In genomic region chr7:154353385-154353784, GRCh38 we compare ENCODE assay signal across 24 cellular contexts.
"Had no signal": no experiment of that assay in that cellular context is flagged by ENCODE, and none has a peak within 500 bp of the region (broad histone marks: within the 10 kb centered on the region; RNA-seq: fewer than 3 reads in every experiment).

No MANE protein-coding gene starts in this region.

- H3K36me3 ChIP-seq: ascending aorta, breast epithelium, heart right ventricle, right lobe of liver, suprapubic skin, tibial nerve had no signal

- H3K4me1 ChIP-seq: ascending aorta, breast epithelium, heart right ventricle, right lobe of liver, suprapubic skin, tibial nerve had no signal

- H3K36me3 Mint-ChIP-seq: memory B cell; natural killer cell treated with Interleukin-12 subunit alpha and Interleukin-12 subunit beta and Interleukin-15 and Interleukin-18, amount 100 ng/mL, for 72 hours had no signal

- H3K9me3 ChIP-seq: ascending aorta, breast epithelium, right lobe of liver, suprapubic skin had no signal

- H3K4me3 ChIP-seq: ascending aorta, breast epithelium, coronary artery, heart right ventricle, right lobe of liver, skin epidermis, suprapubic skin, tibial nerve had no signal

- H3K4me1 Mint-ChIP-seq: memory B cell; stimulated activated naive CD8-positive, alpha-beta T cell treated with anti-CD3 and anti-CD28 coated beads, Interleukin-15, amount 100 ng/mL, for 72 hours had no signal

- H3K4me3 Mint-ChIP-seq: activated CD8-positive, alpha-beta T cell treated with anti-CD3 and anti-CD28 coated beads, Interleukin-2, amount 10 ng/mL, durations not matched to agents 7 days and 5 days; memory B cell; natural killer cell treated with Interleukin-12 subunit alpha and Interleukin-12 subunit beta and Interleukin-15 and Interleukin-18, amount 100 ng/mL, for 72 hours; stimulated activated naive CD8-positive, alpha-beta T cell treated with anti-CD3 and anti-CD28 coated beads, Interleukin-15, amount 100 ng/mL, for 72 hours had no signal

- H3K27ac Mint-ChIP-seq: activated CD8-positive, alpha-beta T cell treated with anti-CD3 and anti-CD28 coated beads, Interleukin-2, amount 10 ng/mL, durations not matched to agents 7 days and 5 days; activated naive CD4-positive, alpha-beta T cell treated with anti-CD3 and anti-CD28 coated beads, Interleukin-2, amount 50 U/mL, for 72 hours; memory B cell; natural killer cell treated with Interleukin-12 subunit alpha and Interleukin-12 subunit beta and Interleukin-15 and Interleukin-18, amount 100 ng/mL, for 72 hours; stimulated activated naive CD8-positive, alpha-beta T cell treated with anti-CD3 and anti-CD28 coated beads, Interleukin-15, amount 100 ng/mL, for 72 hours had no signal

- H3K27me3 Mint-ChIP-seq: memory B cell; natural killer cell treated with Interleukin-12 subunit alpha and Interleukin-12 subunit beta and Interleukin-15 and Interleukin-18, amount 100 ng/mL, for 72 hours; stimulated activated naive CD8-positive, alpha-beta T cell treated with anti-CD3 and anti-CD28 coated beads, Interleukin-15, amount 100 ng/mL, for 72 hours had no signal

- H3K27ac ChIP-seq: ascending aorta, breast epithelium, coronary artery, epithelial cell of prostate, heart right ventricle, right lobe of liver, skin epidermis, suprapubic skin, tibial nerve, VCaP had no signal

- DNase-seq: activated CD4-positive, alpha-beta T cell treated with anti-CD3 and anti-CD28 coated beads, Interleukin-2, amount 50 U/mL, for 1 hour; activated CD4-positive, CD25-positive, alpha-beta regulatory T cell treated with anti-CD3 and anti-CD28 coated beads, Interleukin-2, amount 50 U/mL, for 72 hours; activated CD8-positive, alpha-beta T cell treated with anti-CD3 and anti-CD28 coated beads, Interleukin-2, amount 10 ng/mL, durations not matched to agents 7 days and 5 days; activated gamma-delta T cell treated with Interleukin-2 at 50 U/mL for 16 hours; activated T-cell treated with anti-CD3 and anti-CD28 coated beads, Interleukin-2, amount 50 U/mL, for 1 hour; cerebellar nuclear complex; heart right ventricle; islet precursor cell; left cardiac atrium; nucleus accumbens; right lobe of liver; stimulated activated CD4-positive, alpha-beta T cell treated with anti-CD3 and anti-CD28 coated beads, Interleukin-1b, Interleukin-23, amount 100 ng/mL, for 48 hours; stimulated activated naive CD8-positive, alpha-beta T cell treated with anti-CD3 and anti-CD28 coated beads, Interleukin-15, amount 100 ng/mL, for 72 hours had no signal

- ATAC-seq: activated CD8-positive, alpha-beta T cell treated with anti-CD3 and anti-CD28 coated beads, Interleukin-2, amount 10 ng/mL, durations not matched to agents 7 days and 5 days; activated naive CD4-positive, alpha-beta T cell treated with anti-CD3 and anti-CD28 coated beads, Interleukin-2, amount 50 U/mL, for 72 hours; heart right ventricle; left cardiac atrium; natural killer cell treated with Interleukin-12 subunit alpha and Interleukin-12 subunit beta and Interleukin-15 and Interleukin-18, amount 100 ng/mL, for 72 hours; right lobe of liver; stimulated activated naive CD8-positive, alpha-beta T cell treated with anti-CD3 and anti-CD28 coated beads, Interleukin-15, amount 100 ng/mL, for 72 hours had no signal

- H3K27me3 ChIP-seq: ascending aorta, breast epithelium, heart right ventricle, right lobe of liver, suprapubic skin, tibial nerve had no signal
